ENCODE assay signal across 8 cellular contexts in the genomic region with DNA sequence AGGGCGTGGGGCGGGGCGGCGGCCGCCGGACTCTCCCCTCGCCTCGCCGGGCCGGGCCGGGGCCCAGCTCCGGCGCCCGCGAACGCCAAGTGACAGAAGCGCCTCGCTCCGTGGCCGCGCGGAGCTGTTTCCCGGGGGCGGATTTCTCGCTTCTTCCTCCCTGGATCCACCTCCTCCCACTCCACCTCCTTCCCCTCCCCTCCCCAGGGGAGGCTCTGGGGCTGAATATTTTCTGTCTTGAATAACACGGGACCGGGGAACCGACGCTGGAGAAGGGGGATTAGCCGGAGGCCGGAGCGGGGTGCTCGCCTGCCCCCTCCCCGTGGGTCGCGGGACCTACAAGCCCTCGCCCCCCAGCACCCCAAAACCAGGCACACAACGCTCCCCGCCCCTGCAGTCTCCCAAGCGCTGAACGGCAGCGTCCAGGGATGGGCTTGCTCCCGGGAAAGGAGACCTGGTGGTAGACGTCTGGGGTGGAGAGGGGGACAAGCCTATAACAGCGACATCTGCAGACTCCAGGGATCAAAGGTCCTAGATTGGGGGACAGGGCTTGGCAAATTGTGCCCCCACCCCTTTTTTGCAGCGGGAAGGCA. TPM values are rescaled to one million over a fixed set of nuclear protein-coding genes. Genes with fewer than 3 reads are reported as not detected.
DNase-seq lines count a peak whose midpoint lies in the region; ATAC-seq and TF ChIP-seq lines count a peak whose summit lies in the region.

A gene (minus strand): TSS at position 100 of the 593 bp plus-strand sequence. CDS start 1,988 bp downstream, outside the sequence.

- H2AK5ac ChIP-seq in H9 (ENCODE audit: insufficient read length, low read length) = no peak within 1 kb of the TSS

- H3K9me3 Mint-ChIP-seq in H9 = peaks cover 0 to 2% of the 10 kb centered on the region in 2 experiments; a peak in 2 of 5 replicates
- H3K9me3 Mint-ChIP-seq in activated CD4-positive, alpha-beta T cell treated with anti-CD3 and anti-CD28 coated beads, Interleukin-2, amount 10 ng/mL, durations not matched to agents 24 days and 14 days = no peaks in the 10 kb centered on the region

- H3T11ph ChIP-seq in H9 (ENCODE audit: low read length) = no peak within 1 kb of the TSS

- H3K79me2 ChIP-seq in H9 (ENCODE audit: insufficient read depth, low read length) = no peaks in the 10 kb centered on the region

- no peak within 1 kb of the TSS for H3K56ac ChIP-seq in H9 (ENCODE audit: insufficient read length, low read depth, low read length)

- no peak for TF ChIP-seq POLR2A in NB4 (IDR thresholded peaks at IDR 0.05; ENCODE audit: extremely low read depth, insufficient read length)
- TF ChIP-seq POLR2A in right lobe of liver (IDR thresholded peaks at IDR 0.05) = peak; percentile 9

- H3K14ac ChIP-seq in H9 (ENCODE audit: insufficient read depth, low read length) = peak within 1 kb of the TSS; percentile 51; the same call in 1 of the 2 replicates

- no peak within 1 kb of the TSS for H3K23ac ChIP-seq in H9 (ENCODE audit: insufficient read length, low read depth, low read length)

- intact Hi-C loops in activated CD4-positive, alpha-beta T cell treated with anti-CD3 and anti-CD28 coated beads, Interleukin-2, amount 10 ng/mL, durations not matched to agents 24 days and 14 days (cut with micrococcal nuclease) = loop anchor here (1.0 to 10.0 kb wide), 11 partner anchors 17 to 1627 kb away; a partner anchor contains a TSS
- intact Hi-C loops in right lobe of liver (cut with DNase I) = no loop called here

- WGBS in H9 (ENCODE audit: extremely low coverage, insufficient read length, low lambda C conversion rate) = no CpG with 5 or more reads among the region's 46 CpGs
- 0% methylated on average over 16 of the region's 46 CpGs for WGBS in right lobe of liver (ENCODE audit: insufficient coverage, low coverage, low lambda C conversion rate, missing lambda C conversion rate)

- H3K23me2 ChIP-seq in H9 (ENCODE audit: insufficient read length, low read depth, low read length, poor library complexity, severe bottlenecking) = peaks cover 28% of the 10 kb centered on the region

- no peak within 1 kb of the TSS for H2BK12ac ChIP-seq in H9 (ENCODE audit: insufficient read length, low read depth, low read length)

- no peak within 1 kb of the TSS for H4K5ac ChIP-seq in H9 (ENCODE audit: insufficient read length, low read depth, low read length)

- H2BK15ac ChIP-seq in H9 (ENCODE audit: low read depth, low read length) = no peak within 1 kb of the TSS

- H3K4me1 ChIP-seq in H9 (ENCODE audit: insufficient read depth, low read length) (peaks cover 2% of the 10 kb centered on the region; the same call in 1 of the 2 replicates), right lobe of liver (peaks cover 0 to 31% (median 10%) of the 10 kb centered on the region in 4 donors)

- H3K79me1 ChIP-seq in H9 (ENCODE audit: insufficient read depth, low read depth, low read length, poor library complexity, severe bottlenecking) = no peaks in the 10 kb centered on the region

- H2BK120ac ChIP-seq in H9 (ENCODE audit: low read depth, low read length, poor library complexity, severe bottlenecking) = no peak within 1 kb of the TSS

- H3K27ac Mint-ChIP-seq in H9 = peak within 1 kb of the TSS; percentile 66 to 82 (median 77); a peak in 5 of 7 replicates
- H3K27ac Mint-ChIP-seq in activated CD4-positive, alpha-beta T cell treated with anti-CD3 and anti-CD28 coated beads, Interleukin-2, amount 10 ng/mL, durations not matched to agents 24 days and 14 days = peak within 1 kb of the TSS; percentile 96

- H3K4me3 Mint-ChIP-seq in H9 = peak within 1 kb of the TSS; percentile 83 to 97
- H3K4me3 Mint-ChIP-seq in activated CD4-positive, alpha-beta T cell treated with anti-CD3 and anti-CD28 coated beads, Interleukin-2, amount 10 ng/mL, durations not matched to agents 24 days and 14 days = peak within 1 kb of the TSS; percentile 93

- H3K27me3 Mint-ChIP-seq in H9 (ENCODE audit: low read depth) = peaks cover 17% of the 10 kb centered on the region
- H3K27me3 Mint-ChIP-seq in activated CD4-positive, alpha-beta T cell treated with anti-CD3 and anti-CD28 coated beads, Interleukin-2, amount 10 ng/mL, durations not matched to agents 24 days and 14 days = no peaks in the 10 kb centered on the region

- H4K91ac ChIP-seq in H9 (ENCODE audit: insufficient read length, low read depth, low read length) = no peak within 1 kb of the TSS

- no peak within 1 kb of the TSS for H2BK5ac ChIP-seq in H9 (ENCODE audit: insufficient read length, low read length)

- H3K27me3 ChIP-seq in H9 (ENCODE audit: insufficient read depth, low read length) (peaks cover 10% of the 10 kb centered on the region; the same call in 1 of the 2 replicates), right lobe of liver (no peaks in the 10 kb centered on the region)

- DNase-seq in GM10266 (ENCODE audit: extremely low spot score) = peak; percentile 75
- DNase-seq in H9 = peak; percentile 61
- peak; percentile 62 for DNase-seq in NB4 (ENCODE audit: low read depth)
- DNase-seq in activated CD4-positive, alpha-beta T cell treated with anti-CD3 and anti-CD28 coated beads, Interleukin-2, amount 10 ng/mL, durations not matched to agents 24 days and 14 days = peak; percentile 86
- peak; percentile 74 for DNase-seq in ecto neural progenitor cell (ENCODE audit: low spot score)
- DNase-seq in right lobe of liver = peak; percentile 75 to 81 (median 80)
- DNase-seq in stimulated activated CD4-positive, alpha-beta T cell treated with anti-CD3 and anti-CD28 coated beads, Interleukin-4, amount 100 ng/mL, for 24 hours = peak; percentile 31
- DNase-seq in NCI-H1048 (lab: John Stamatoyannopoulos, UW) = no peak

- H3K4me3 ChIP-seq in NB4 (ENCODE audit: low read depth, low read length) (peak within 1 kb of the TSS; percentile 60), right lobe of liver (peak within 1 kb of the TSS; percentile 79 to 81 (median 80))

- H2AFZ ChIP-seq in H9 (ENCODE audit: low read length) = no peak within 1 kb of the TSS

- H3K4me1 Mint-ChIP-seq in H9 = peaks cover 34 to 39% of the 10 kb centered on the region in 2 experiments
- H3K4me1 Mint-ChIP-seq in activated CD4-positive, alpha-beta T cell treated with anti-CD3 and anti-CD28 coated beads, Interleukin-2, amount 10 ng/mL, durations not matched to agents 24 days and 14 days = peaks cover 30% of the 10 kb centered on the region

- H3K27ac ChIP-seq in H9 (ENCODE audit: insufficient read length, low read depth, low read length) = no peak within 1 kb of the TSS
- H3K27ac ChIP-seq in right lobe of liver = peak within 1 kb of the TSS; percentile 91 to 96 (median 95)

- no peak within 1 kb of the TSS for H3K4ac ChIP-seq in H9 (ENCODE audit: low read depth, low read length)

- peak; percentile 2 for TF ChIP-seq CTCF in GM10266 (IDR thresholded peaks at IDR 0.05; ENCODE audit: control insufficient read depth, insufficient read depth, low read depth, missing control alignments)
- TF ChIP-seq CTCF in H9 (conservative IDR thresholded peaks at IDR 0.05) = peak; percentile 18; the same call in 1 of the 3 replicates
- TF ChIP-seq CTCF in NB4 (IDR thresholded peaks at IDR 0.05; ENCODE audit: low read depth, low read length) = no peak
- TF ChIP-seq CTCF in right lobe of liver (IDR thresholded peaks at IDR 0.05) = no peak

- peak; percentile 50 to 58 (median 54) for ATAC-seq in right lobe of liver

- H3K36me3 Mint-ChIP-seq in H9 (ENCODE audit: insufficient read depth in 1 of 3, low read depth in 3 of 3) = no peaks in the 10 kb centered on the region; a peak in 2 of 7 replicates
- H3K36me3 Mint-ChIP-seq in activated CD4-positive, alpha-beta T cell treated with anti-CD3 and anti-CD28 coated beads, Interleukin-2, amount 10 ng/mL, durations not matched to agents 24 days and 14 days (ENCODE audit: low read depth) = peaks cover 17% of the 10 kb centered on the region

- H4K8ac ChIP-seq in H9 (replicated peaks; ENCODE audit: insufficient read length, low read depth, low read length) = no peak within 1 kb of the TSS

- no peak within 1 kb of the TSS for H3K18ac ChIP-seq in H9 (ENCODE audit: insufficient read length, low read depth, low read length)

- no peaks in the 10 kb centered on the region for H4K20me1 ChIP-seq in H9 (ENCODE audit: control insufficient read depth, insufficient read depth, insufficient read length)

- no peaks in the 10 kb centered on the region for H3K36me3 ChIP-seq in right lobe of liver

- H3K9me3 ChIP-seq in H9 (ENCODE audit: control insufficient read depth, low read depth, low read length) (no peaks in the 10 kb centered on the region), right lobe of liver (no peaks in the 10 kb centered on the region)

- H3K9ac ChIP-seq in H9 (ENCODE audit: extremely low read depth, insufficient read length, low read length) = peak within 1 kb of the TSS; percentile 69

- H3K4me2 ChIP-seq in H9 (ENCODE audit: insufficient read depth, insufficient read length, low read length) = peak within 1 kb of the TSS; percentile 96

- no peak within 1 kb of the TSS for H2BK20ac ChIP-seq in H9 (ENCODE audit: low read depth, low read length, poor library complexity, severe bottlenecking)

RNA-seq across cellular contexts. Expression of the gene that starts here (rescaled TPM):
- total RNA-seq in H9 (2021) (49.5 and 59.4 TPM in 2 replicates), right lobe of liver (10 to 100 TPM; 27.6 to 47.1 (median 31.0) TPM)
- 46.7 and 56.6 TPM in 2 replicates for total RNA-seq in activated CD4-positive, alpha-beta T cell treated with anti-CD3 and anti-CD28 coated beads, Interleukin-2, amount 10 ng/mL, durations not matched to agents 24 days and 14 days

Comparison
In these comparisons a context has a peak if more than half of its experiments do, and no peak if none do; other contexts are left out.
1. CTCF ChIP-seq: peak in GM10266 (single experiment) and H9 (single experiment); none in NB4 (single experiment) and right lobe of liver (0 of 4).